Comparison of ENCODE assay signal across 9 cellular contexts in genomic region chr11:124075841-124076571, GRCh38. TPM values are rescaled to one million over a fixed set of nuclear protein-coding genes. Genes with fewer than 3 reads are reported as not detected.
A peak's percentile ranks its signal among the peaks of the same experiment; 100 is the strongest.
DNase-seq lines count a peak whose midpoint lies in the region; ATAC-seq and TF ChIP-seq lines count a peak whose summit lies in the region.
"Had no signal": no experiment of that assay in that cellular context is flagged by ENCODE, and none has a peak within 500 bp of the region (broad histone marks: within the 10 kb centered on the region; RNA-seq: fewer than 3 reads in every experiment).

No MANE protein-coding gene starts in this region.

- peaks cover 0 to 49% (median 1%) of the 10 kb centered on the region in 4 donors for H3K27me3 ChIP-seq in esophagus squamous epithelium

- TF ChIP-seq CTCF in HFFc6 (IDR thresholded peaks at IDR 0.05): no peak
- TF ChIP-seq CTCF in esophagus squamous epithelium (IDR thresholded peaks at IDR 0.05): no peak

- TF ChIP-seq POLR2A in esophagus squamous epithelium (IDR thresholded peaks at IDR 0.05): no peak

- peak overlapping the region; percentile 60 for H3K4me3 Mint-ChIP-seq in HFFc6
- H3K4me3 Mint-ChIP-seq in T-cell: peak overlapping the region; percentile 49 to 56 (median 52)

- CTCF ChIA-PET in T-cell (lab: Charles Lee): interaction anchor here (0.9 to 2.0 kb wide), 2 partner anchors 9 to 509 kb away, joined by 3 to 5 read pairs; no protein-coding TSS in a partner anchor

- H3K9me3 ChIP-seq in esophagus squamous epithelium: no peaks in the 10 kb centered on the region

- POLR2A ChIA-PET in T-cell (lab: Charles Lee): no interaction called here

- H3K36me3 ChIP-seq in esophagus squamous epithelium: no peaks in the 10 kb centered on the region

- H3K27ac Mint-ChIP-seq in HFFc6 (no peak overlapping the region), T-cell (no peak overlapping the region)

- H3K36me3 Mint-ChIP-seq in HFFc6 (ENCODE audit: low read depth): no peaks in the 10 kb centered on the region
- no peaks in the 10 kb centered on the region for H3K36me3 Mint-ChIP-seq in T-cell

- DNase-seq in NCI-H2227 (lab: John Stamatoyannopoulos, UW; ENCODE audit: unreplicated experiment) (peak; percentile 25), NCI-H2227 treated with DMSO at 0.1 percent for 48 hours (lab: John Stamatoyannopoulos, UW) (no peak), HFFc6 (no peak), T-cell (peak in 1 of 34 experiments; percentile 24), esophagus squamous epithelium (lab: John Stamatoyannopoulos, UW) (no peak), posterior cingulate gyrus (peak; percentile 30 to 95 (median 64)), HT-29 (ENCODE audit: low spot score) (no peak), NCI-H2081 (lab: John Stamatoyannopoulos, UW) (no peak)
- DNase-seq: DND-41 had no signal

- peak; percentile 14 to 54 (median 39) for ATAC-seq in T-cell (replicated peaks in 1 of 4)

- H3K27ac ChIP-seq in esophagus squamous epithelium: peak overlapping the region in 2 of 4 donors; percentile 27 to 46

- intact Hi-C loops in esophagus squamous epithelium (cut with DNase I): no loop called here
- intact Hi-C loops in posterior cingulate gyrus (cut with DNase I): loop anchor here (5.0 to 10.0 kb wide), 2 partner anchors 111 to 509 kb away; no protein-coding TSS in a partner anchor

- H3K4me1 ChIP-seq in esophagus squamous epithelium: peaks cover 8 to 21% (median 9%) of the 10 kb centered on the region in 3 donors

- no peaks in the 10 kb centered on the region for H3K4me1 Mint-ChIP-seq in HFFc6 (ENCODE audit: low read depth)
- peaks cover 0 to 12% (median 11%) of the 10 kb centered on the region in 3 donors for H3K4me1 Mint-ChIP-seq in T-cell

- peaks cover 12% of the 10 kb centered on the region for H3K27me3 Mint-ChIP-seq in HFFc6 (ENCODE audit: insufficient read depth)
- H3K27me3 Mint-ChIP-seq in T-cell: peaks cover 33 to 57% of the 10 kb centered on the region in 2 donors

- WGBS in esophagus squamous epithelium, 2 donors: 0 to 11% methylated on average over 10 to 21 of the region's 36 CpGs

- H3K4me3 ChIP-seq in esophagus squamous epithelium: peak overlapping the region in 3 of 4 donors; percentile 36 to 62 (median 38)

- H3K9me3 Mint-ChIP-seq in HFFc6 (no peaks in the 10 kb centered on the region; the same call in 1 of the 2 replicates), T-cell (no peaks in the 10 kb centered on the region)

RNA-seq across cellular contexts. Expression of gene OR10G7, which starts 34.9 kb away (rescaled TPM):
- total RNA-seq in HFFc6 (2021; fragmentation: NEBNext Ultra II Directional; extraction: Animal tissue kit (Norgen Biotek cat#: 25700)): not detected
- total RNA-seq in T-cell (not detected), esophagus squamous epithelium (not detected)
- total RNA-seq in HT-29 (2014; rRNA removed; shearing (Covaris generic)): not detected in 2 replicates

RNA-seq across cellular contexts. Expression of gene VWA5A, which starts 39.2 kb away (rescaled TPM):
- total RNA-seq in HFFc6 (2021; fragmentation: NEBNext Ultra II Directional; extraction: Animal tissue kit (Norgen Biotek cat#: 25700)): under 1 TPM in 1 of 6 experiments, not detected in 5; 0.14 TPM
- total RNA-seq in T-cell (10 to 100 TPM in 1 of 5 donors, 1 to 10 TPM in 4; 5.6 to 10.0 (median 7.6) TPM), esophagus squamous epithelium (10 to 100 TPM in 2 of 4 donors, 1 to 10 TPM in 2; 2.7 to 19.8 (median 12.1) TPM)
- total RNA-seq in HT-29 (2014; rRNA removed; shearing (Covaris generic)): 0.18 and 0.81 TPM in 2 replicates

RNA-seq across cellular contexts. Expression of gene OR10G8, which starts 49.4 kb away (rescaled TPM):
- total RNA-seq in HFFc6 (2021; fragmentation: NEBNext Ultra II Directional; extraction: Animal tissue kit (Norgen Biotek cat#: 25700)): not detected
- not detected for total RNA-seq in T-cell
- total RNA-seq in esophagus squamous epithelium: not detected
- not detected in 2 replicates for total RNA-seq in HT-29 (2014; rRNA removed; shearing (Covaris generic))

RNA-seq across cellular contexts. Expression of gene OR10G9, which starts 53.2 kb away (rescaled TPM):
- not detected for total RNA-seq in HFFc6 (2021; fragmentation: NEBNext Ultra II Directional; extraction: Animal tissue kit (Norgen Biotek cat#: 25700))
- total RNA-seq in T-cell (not detected), esophagus squamous epithelium (not detected)
- not detected in 2 replicates for total RNA-seq in HT-29 (2014; rRNA removed; shearing (Covaris generic))

Comparison
In these comparisons a context has a peak if more than half of its experiments do, and no peak if none do; other contexts are left out.
1. DNase-seq: peak in NCI-H2227 (single experiment) and posterior cingulate gyrus (10 of 10); none in NCI-H2227 treated with DMSO at 0.1 percent for 48 hours (single experiment), HFFc6 (single experiment), esophagus squamous epithelium (single experiment), HT-29 (single experiment) and NCI-H2081 (0 of 2).